In genomic region chr2:19346983-19347618, GRCh38 we compare ENCODE assay signal across 9 cellular contexts. TPM values are rescaled to one million over a fixed set of nuclear protein-coding genes. Genes with fewer than 3 reads are reported as not detected.
DNase-seq lines count a peak whose midpoint lies in the region; ATAC-seq and TF ChIP-seq lines count a peak whose summit lies in the region.
"Had no signal": no experiment of that assay in that cellular context is flagged by ENCODE, and none has a peak within 500 bp of the region (broad histone marks: within the 10 kb centered on the region; RNA-seq: fewer than 3 reads in every experiment).

No MANE protein-coding gene starts in this region.

- POLR2A ChIA-PET in CD8-positive, alpha-beta T cell (lab: Charles Lee): interaction anchor here (0.8 to 3.9 kb wide), 7 partner anchors 8 to 974 kb away, joined by 3 to 36 read pairs (median 3); partner anchors contain the start of genes RDH14 and TTC32

- no peaks in the 10 kb centered on the region for H3K79me2 ChIP-seq in KMS-11 (ENCODE audit: insufficient read depth, low read depth)
- H3K79me2 ChIP-seq in neural progenitor cell (ENCODE audit: low read depth): peaks cover 6% of the 10 kb centered on the region

- H3K36me3 ChIP-seq in CD8-positive, alpha-beta T cell (ENCODE audit: insufficient read depth, low read length): no peaks in the 10 kb centered on the region
- no peaks in the 10 kb centered on the region for H3K36me3 ChIP-seq in KMS-11 (ENCODE audit: insufficient read depth)
- H3K36me3 ChIP-seq in colonic mucosa: no peaks in the 10 kb centered on the region
- H3K36me3 ChIP-seq in neural progenitor cell: no peaks in the 10 kb centered on the region

- peak overlapping the region; percentile 93 for H3K27ac ChIP-seq in CD8-positive, alpha-beta T cell (ENCODE audit: low read depth, low read length)
- H3K27ac ChIP-seq in KMS-11 (peak overlapping the region; percentile 64), colonic mucosa (peak overlapping the region; percentile 88), neural progenitor cell (no peak overlapping the region)

- no peaks in the 10 kb centered on the region for H3K9me3 Mint-ChIP-seq in CD8-positive, alpha-beta T cell
- H3K9me3 Mint-ChIP-seq in neural progenitor cell: peaks cover under 1% of the 10 kb centered on the region

- DNase-seq in CD8-positive, alpha-beta T cell: no peak
- no peak for DNase-seq in colonic mucosa
- DNase-seq in neural progenitor cell (ENCODE audit: low spot score): no peak
- DNase-seq in AG08395 (ENCODE audit: low spot score): no peak
- no peak for DNase-seq in effector CD8-positive, alpha-beta T cell (lab: John Stamatoyannopoulos, UW)
- DNase-seq in occipital lobe (lab: John Stamatoyannopoulos, UW): no peak

- H4K20me1 ChIP-seq in KMS-11 (ENCODE audit: insufficient read depth) (no peaks in the 10 kb centered on the region), neural progenitor cell (ENCODE audit: low read depth) (peaks cover 31% of the 10 kb centered on the region)

- H3K9ac ChIP-seq in KMS-11 (peak overlapping the region; percentile 84), colonic mucosa (ENCODE audit: low read depth in 2 of 2, low read length in 2 of 2) (peak overlapping the region; percentile 91 to 99), neural progenitor cell (peak overlapping the region; percentile 53)

- H3K4me3 ChIP-seq in CD8-positive, alpha-beta T cell (ENCODE audit: low read depth, low read length): peak overlapping the region; percentile 96
- H3K4me3 ChIP-seq in KMS-11 (IDR thresholded peaks at IDR 0.05; ENCODE audit: insufficient read depth, low read depth, low read length) (peak overlapping the region; percentile 96), colonic mucosa (peak overlapping the region; percentile 55), neural progenitor cell (peak overlapping the region; percentile 82)

- peak overlapping the region; percentile 86 for H2AFZ ChIP-seq in KMS-11 (ENCODE audit: low read depth)
- peak overlapping the region; percentile 94 for H2AFZ ChIP-seq in neural progenitor cell (replicated peaks)

- peaks cover 10% of the 10 kb centered on the region for H3F3A ChIP-seq in neural progenitor cell (ENCODE audit: low read depth)

- no peaks in the 10 kb centered on the region for H3K9me3 ChIP-seq in CD8-positive, alpha-beta T cell (ENCODE audit: low read length)
- H3K9me3 ChIP-seq in colonic mucosa (no peaks in the 10 kb centered on the region), neural progenitor cell (ENCODE audit: low read depth) (no peaks in the 10 kb centered on the region)

- peaks cover 29% of the 10 kb centered on the region for H3K27me3 Mint-ChIP-seq in CD8-positive, alpha-beta T cell (ENCODE audit: low read depth)
- peaks cover 35% of the 10 kb centered on the region for H3K27me3 Mint-ChIP-seq in neural progenitor cell (ENCODE audit: insufficient read depth, low read depth)

- H3K27ac Mint-ChIP-seq in CD8-positive, alpha-beta T cell: peak overlapping the region; percentile 99
- peak overlapping the region; percentile 79 for H3K27ac Mint-ChIP-seq in neural progenitor cell

- peak overlapping the region; percentile 96 for H3K4me3 Mint-ChIP-seq in CD8-positive, alpha-beta T cell
- H3K4me3 Mint-ChIP-seq in neural progenitor cell: peak overlapping the region; percentile 96

- H3K36me3 Mint-ChIP-seq in CD8-positive, alpha-beta T cell: peaks cover 6% of the 10 kb centered on the region
- peaks cover 2% of the 10 kb centered on the region for H3K36me3 Mint-ChIP-seq in neural progenitor cell

- CTCF ChIA-PET in CD8-positive, alpha-beta T cell (lab: Charles Lee): interaction anchor here (0.6 to 4.5 kb wide), 3 partner anchors 10 to 788 kb away, joined by 3 to 33 read pairs (median 10); partner anchors contain the start of gene OSR1

- no peak for TF ChIP-seq CTCF in CD8-positive, alpha-beta T cell (IDR thresholded peaks at IDR 0.05)
- TF ChIP-seq CTCF in KMS-11 (conservative IDR thresholded peaks at IDR 0.05; ENCODE audit: low read depth, low read length) (no peak), colonic mucosa (IDR thresholded peaks at IDR 0.05) (no peak), neural progenitor cell (IDR thresholded peaks at IDR 0.05) (no peak)

- H3K4me1 ChIP-seq in CD8-positive, alpha-beta T cell (ENCODE audit: insufficient read depth, low read length): peaks cover 36% of the 10 kb centered on the region
- no peaks in the 10 kb centered on the region for H3K4me1 ChIP-seq in KMS-11 (ENCODE audit: low read depth, poor library complexity, severe bottlenecking)
- peaks cover 6% of the 10 kb centered on the region for H3K4me1 ChIP-seq in colonic mucosa
- peaks cover 17% of the 10 kb centered on the region for H3K4me1 ChIP-seq in neural progenitor cell

- H3K27me3 ChIP-seq in CD8-positive, alpha-beta T cell (ENCODE audit: insufficient read depth, low read length): peaks cover 31% of the 10 kb centered on the region
- H3K27me3 ChIP-seq in KMS-11 (ENCODE audit: insufficient read depth, low read depth) (no peaks in the 10 kb centered on the region), colonic mucosa (peaks cover 9% of the 10 kb centered on the region), neural progenitor cell (peaks cover 39% of the 10 kb centered on the region)

- ATAC-seq in CD8-positive, alpha-beta T cell: no peak
- peak; percentile 10 for ATAC-seq in GM21526 (IDR thresholded peaks at IDR 0.05; ENCODE audit: low FRiP score, unreplicated experiment)

- intact Hi-C loops in CD8-positive, alpha-beta T cell (cut with DNase I, micrococcal nuclease): loop anchor here (2.0 to 10.0 kb wide), 7 partner anchors 640 to 1595 kb away; partner anchors contain the start of genes GEN1 (in 2 of the 2), LDAH (in 2 of the 2), SMC6 (in 2 of the 2) and HS1BP3 (in 1 of the 2)
- intact Hi-C loops in colonic mucosa (cut with DNase I): no loop called here

- peak overlapping the region; percentile 65 for H3K4me2 ChIP-seq in KMS-11
- H3K4me2 ChIP-seq in neural progenitor cell: peak overlapping the region; percentile 87

- H3K4me1 Mint-ChIP-seq in CD8-positive, alpha-beta T cell (ENCODE audit: low read depth): peaks cover 32% of the 10 kb centered on the region
- H3K4me1 Mint-ChIP-seq in neural progenitor cell: peaks cover 14% of the 10 kb centered on the region

RNA-seq across cellular contexts. Expression of gene OSR1, which starts 11.3 kb away (rescaled TPM):
- total RNA-seq in CD8-positive, alpha-beta T cell: not detected
- 1 to 10 TPM; 1.7 to 2.4 TPM for total RNA-seq in colonic mucosa
- total RNA-seq in neural progenitor cell (ENCODE audit: low replicate concordance): not detected in 2 replicates
- total RNA-seq in occipital lobe: 4.4 TPM
- total RNA-seq: SK-MEL-5 had no signal
